1 cellular context compared by ENCODE assay signal in genomic region chr12:100942984-100943749, GRCh38.
TF ChIP-seq lines count a peak whose summit lies in the region.

No MANE protein-coding gene starts in this region.

TF ChIP-seq in SK-N-SH treated with all-trans-retinoic acid at 6 μM for 48 hours, 23 proteins besides CTCF, POLR2A, EP300 and RAD21 (continued from another document):
- TF ChIP-seq TSHZ2 (CRISPR knock-in tag; IDR thresholded peaks at IDR 0.05) (no peak), ZNF565 (CRISPR knock-in tag; conservative IDR thresholded peaks at IDR 0.05; ENCODE audit: low read depth) (no peak)
